ENCODE assay signal across 17 cellular contexts in the genomic region with DNA sequence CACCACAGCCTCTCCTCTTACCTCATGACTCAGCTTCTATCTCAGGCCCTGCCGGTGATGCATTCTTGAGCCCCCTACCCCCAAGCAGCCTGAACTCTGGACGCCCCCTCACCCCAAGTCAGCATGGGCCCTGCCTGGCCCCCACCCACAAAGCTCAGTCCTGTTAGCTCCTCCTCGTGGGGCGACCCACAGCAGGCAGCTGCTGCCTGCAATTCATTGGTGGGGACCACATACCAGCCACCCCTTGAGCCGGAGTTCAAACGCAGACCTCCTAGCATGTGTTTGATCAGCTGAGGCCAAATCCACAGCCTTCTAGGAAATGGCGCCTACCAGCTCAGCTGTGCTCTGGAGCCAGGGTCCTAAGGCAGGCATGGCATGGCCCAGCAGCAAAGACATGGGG.
"Had no signal": no experiment of that assay in that cellular context is flagged by ENCODE, and none has a peak within 500 bp of the region (broad histone marks: within the 10 kb centered on the region; RNA-seq: fewer than 3 reads in every experiment).

No MANE protein-coding gene starts in this region.

- H3K4me1 ChIP-seq: gastroesophageal sphincter, testis had no signal

- H3K27ac ChIP-seq: gastroesophageal sphincter, psoas muscle, testis had no signal

- H3K27me3 ChIP-seq: gastroesophageal sphincter, testis had no signal

- DNase-seq: activated CD4-positive, alpha-beta T cell treated with anti-CD3 and anti-CD28 coated beads, Interleukin-2, amount 50 U/mL, for 1 hour; activated CD8-positive, alpha-beta memory T cell treated with anti-CD3 and anti-CD28 coated beads, Interleukin-2, amount 10 ng/mL, durations not matched to agents 7 days and 5 days; activated gamma-delta T cell; activated T-cell treated with anti-CD3 and anti-CD28 coated beads, Interleukin-2, amount 50 U/mL, for 4 hours; amygdala; effector CD8-positive, alpha-beta T cell; kidney glomerular epithelial cell; naive thymus-derived CD4-positive, alpha-beta T cell; nucleus accumbens; psoas muscle; stimulated activated CD4-positive, alpha-beta T cell treated with anti-CD3 and anti-CD28 coated beads, Interleukin-4, amount 100 ng/mL, for 24 hours; stimulated activated naive CD8-positive, alpha-beta T cell treated with anti-CD3 and anti-CD28 coated beads, Interleukin-15, amount 100 ng/mL, for 72 hours; testis had no signal

- H3K4me1 Mint-ChIP-seq: activated CD8-positive, alpha-beta memory T cell treated with anti-CD3 and anti-CD28 coated beads, Interleukin-2, amount 10 ng/mL, durations not matched to agents 7 days and 5 days; stimulated activated naive CD8-positive, alpha-beta T cell treated with anti-CD3 and anti-CD28 coated beads, Interleukin-15, amount 100 ng/mL, for 72 hours had no signal

- H3K27me3 Mint-ChIP-seq: activated CD8-positive, alpha-beta memory T cell treated with anti-CD3 and anti-CD28 coated beads, Interleukin-2, amount 10 ng/mL, durations not matched to agents 7 days and 5 days; activated naive CD8-positive, alpha-beta T cell; naive thymus-derived CD4-positive, alpha-beta T cell; stimulated activated naive CD8-positive, alpha-beta T cell treated with anti-CD3 and anti-CD28 coated beads, Interleukin-15, amount 100 ng/mL, for 72 hours had no signal

- H3K27ac Mint-ChIP-seq: activated CD8-positive, alpha-beta memory T cell treated with anti-CD3 and anti-CD28 coated beads, Interleukin-2, amount 10 ng/mL, durations not matched to agents 7 days and 5 days; activated naive CD8-positive, alpha-beta T cell; mesothelial cell of epicardium; naive thymus-derived CD4-positive, alpha-beta T cell; stimulated activated naive CD8-positive, alpha-beta T cell treated with anti-CD3 and anti-CD28 coated beads, Interleukin-15, amount 100 ng/mL, for 72 hours; T-helper 2 cell treated with Interferon-gamma antibody and Interleukin-4, amounts not matched to agents 5 μg/mL and 100 μg/mL, for 36 hours had no signal

- H3K4me3 ChIP-seq: gastroesophageal sphincter, psoas muscle, testis had no signal

- H3K9me3 ChIP-seq: gastroesophageal sphincter, psoas muscle, testis had no signal

- H3K36me3 Mint-ChIP-seq: activated CD8-positive, alpha-beta memory T cell treated with anti-CD3 and anti-CD28 coated beads, Interleukin-2, amount 10 ng/mL, durations not matched to agents 7 days and 5 days; activated naive CD8-positive, alpha-beta T cell; mesothelial cell of epicardium; naive thymus-derived CD4-positive, alpha-beta T cell had no signal

- H3K4me3 Mint-ChIP-seq: activated CD8-positive, alpha-beta memory T cell treated with anti-CD3 and anti-CD28 coated beads, Interleukin-2, amount 10 ng/mL, durations not matched to agents 7 days and 5 days; activated naive CD8-positive, alpha-beta T cell; activated T-cell treated with anti-CD3 and anti-CD28 coated beads, Interleukin-2, amount 50 U/mL, for 4 hours; mesothelial cell of epicardium; naive thymus-derived CD4-positive, alpha-beta T cell; stimulated activated naive CD8-positive, alpha-beta T cell treated with anti-CD3 and anti-CD28 coated beads, Interleukin-15, amount 100 ng/mL, for 72 hours; T-helper 2 cell treated with Interferon-gamma antibody and Interleukin-4, amounts not matched to agents 5 μg/mL and 100 μg/mL, for 36 hours had no signal

- H3K36me3 ChIP-seq: gastroesophageal sphincter had no signal

- H3K9me3 Mint-ChIP-seq: activated T-cell treated with anti-CD3 and anti-CD28 coated beads, Interleukin-2, amount 50 U/mL, for 4 hours; naive thymus-derived CD4-positive, alpha-beta T cell; stimulated activated naive CD8-positive, alpha-beta T cell treated with anti-CD3 and anti-CD28 coated beads, Interleukin-15, amount 100 ng/mL, for 72 hours; T-helper 2 cell treated with Interferon-gamma antibody and Interleukin-4, amounts not matched to agents 5 μg/mL and 100 μg/mL, for 36 hours had no signal

- ATAC-seq: activated CD8-positive, alpha-beta memory T cell treated with anti-CD3 and anti-CD28 coated beads, Interleukin-2, amount 10 ng/mL, durations not matched to agents 7 days and 5 days; activated T-cell treated with anti-CD3 and anti-CD28 coated beads, Interleukin-2, amount 50 U/mL, for 4 hours; gastroesophageal sphincter; naive thymus-derived CD4-positive, alpha-beta T cell; psoas muscle; stimulated activated naive CD8-positive, alpha-beta T cell treated with anti-CD3 and anti-CD28 coated beads, Interleukin-15, amount 100 ng/mL, for 72 hours had no signal
